13 cellular contexts compared by ENCODE assay signal in genomic region chr10:21509391-21510217, GRCh38. TPM values are rescaled to one million over a fixed set of nuclear protein-coding genes. Genes with fewer than 3 reads are reported as not detected.
DNase-seq lines count a peak whose midpoint lies in the region; ATAC-seq and TF ChIP-seq lines count a peak whose summit lies in the region.
"Had no signal": no experiment of that assay in that cellular context is flagged by ENCODE, and none has a peak within 500 bp of the region (broad histone marks: within the 10 kb centered on the region; RNA-seq: fewer than 3 reads in every experiment).

No MANE protein-coding gene starts in this region.

- no peaks in the 10 kb centered on the region for H3K9me3 Mint-ChIP-seq in osteocyte (ENCODE audit: unreplicated experiment)
- H3K9me3 Mint-ChIP-seq: naive B cell had no signal

- no peaks in the 10 kb centered on the region for H3K27me3 Mint-ChIP-seq in osteocyte (ENCODE audit: unreplicated experiment)

- H3K4me1 Mint-ChIP-seq in osteocyte (ENCODE audit: unreplicated experiment): peaks cover 54% of the 10 kb centered on the region
- H3K4me1 Mint-ChIP-seq: naive B cell had no signal

- TF ChIP-seq CTCF in right atrium auricular region (IDR thresholded peaks at IDR 0.05) (no peak), osteocyte (IDR thresholded peaks at IDR 0.05) (no peak), lower leg skin (IDR thresholded peaks at IDR 0.05) (no peak)

- peak overlapping the region; percentile 43 to 54 for H3K4me3 ChIP-seq in right atrium auricular region
- no peak overlapping the region for H3K4me3 ChIP-seq in lower leg skin (ENCODE audit: low read depth, poor library complexity, severe bottlenecking)
- H3K4me3 ChIP-seq: A549 had no signal

- peaks cover 0 to 10% of the 10 kb centered on the region in 2 donors for H3K4me1 ChIP-seq in right atrium auricular region

- peak; percentile 47 for DNase-seq in Right ventricle myocardium superior
- no peak for DNase-seq in left ventricle myocardium superior
- DNase-seq in right atrium auricular region (ENCODE audit: low spot score): no peak
- no peak for DNase-seq in osteocyte (ENCODE audit: extremely low spot score, unreplicated experiment)
- DNase-seq in NCI-H2196 treated with DMSO at 0.1 percent for 48 hours (lab: John Stamatoyannopoulos, UW; ENCODE audit: unreplicated experiment): no peak
- no peak for DNase-seq in lower leg skin (ENCODE audit: low spot score in 2 of 2)
- DNase-seq in activated CD8-positive, alpha-beta memory T cell treated with anti-CD3 and anti-CD28 coated beads, Interleukin-2, amount 50 U/mL, for 4 hours: no peak
- DNase-seq: cortex of kidney; naive B cell; NCI-H1105 treated with DMSO at 0.1 percent for 48 hours; stimulated activated CD8-positive, alpha-beta memory T cell treated with anti-CD3 and anti-CD28 coated beads, Interleukin-4, amount 100 ng/mL, for 48 hours had no signal

- H3K4me3 Mint-ChIP-seq in osteocyte (ENCODE audit: unreplicated experiment): peak overlapping the region; percentile 26

- no peaks in the 10 kb centered on the region for H3K27me3 ChIP-seq in right atrium auricular region

- H3K36me3 Mint-ChIP-seq in osteocyte (ENCODE audit: unreplicated experiment): no peaks in the 10 kb centered on the region
- H3K36me3 Mint-ChIP-seq: naive B cell had no signal

- peak overlapping the region; percentile 66 for H3K27ac Mint-ChIP-seq in osteocyte (ENCODE audit: unreplicated experiment)
- H3K27ac Mint-ChIP-seq: naive B cell had no signal

- no peaks in the 10 kb centered on the region for H3K9me3 ChIP-seq in right atrium auricular region
- H3K9me3 ChIP-seq: A549 had no signal

- no peaks in the 10 kb centered on the region for H3K36me3 ChIP-seq in right atrium auricular region

- WGBS in lower leg skin, 2 donors: 65 to 82% methylated on average over 55 of the region's 55 CpGs

- ATAC-seq in Right ventricle myocardium superior (ENCODE audit: poor library complexity) (peak; percentile 19), left ventricle myocardium superior (no peak), GM21423 (IDR thresholded peaks at IDR 0.05; ENCODE audit: unreplicated experiment) (no peak)
- ATAC-seq: A549 had no signal

- peak overlapping the region; percentile 59 to 66 for H3K27ac ChIP-seq in right atrium auricular region

- TF ChIP-seq POLR2A in lower leg skin (IDR thresholded peaks at IDR 0.05): no peak

- intact Hi-C loops in Right ventricle myocardium superior (cut with DNase I): no loop called here
- intact Hi-C loops in left ventricle myocardium superior (cut with micrococcal nuclease): loop anchor here (10.0 kb wide), 1 partner anchor 435 kb away; no protein-coding TSS in a partner anchor
- intact Hi-C loops in lower leg skin (cut with DNase I; ENCODE audit: low total_unique reads): no loop called here

RNA-seq across cellular contexts. Expression of gene SKIDA1, which starts 15.9 kb away (rescaled TPM):
- 3.3 TPM for total RNA-seq in Right ventricle myocardium superior
- total RNA-seq in left ventricle myocardium superior: 3.6 TPM
- total RNA-seq in right atrium auricular region: 1 to 10 TPM; 2.1 to 2.6 TPM
- 4.3 and 4.9 TPM in 2 replicates for total RNA-seq in osteocyte
- total RNA-seq in lower leg skin: 1 to 10 TPM in 2 of 4 donors, under 1 TPM in 2; 0.38 to 1.4 (median 0.96) TPM

RNA-seq across cellular contexts. Expression of gene MLLT10, which starts 24.4 kb away (rescaled TPM):
- total RNA-seq in Right ventricle myocardium superior (22.9 TPM), left ventricle myocardium superior (26.1 TPM), right atrium auricular region (10 to 100 TPM; 18.8 to 27.2 TPM), osteocyte (43.9 and 56.5 TPM in 2 replicates), lower leg skin (100 to 1,000 TPM in 1 of 4 donors, 10 to 100 TPM in 3; 42.8 to 283 (median 48.5) TPM)
